In the genomic region with DNA sequence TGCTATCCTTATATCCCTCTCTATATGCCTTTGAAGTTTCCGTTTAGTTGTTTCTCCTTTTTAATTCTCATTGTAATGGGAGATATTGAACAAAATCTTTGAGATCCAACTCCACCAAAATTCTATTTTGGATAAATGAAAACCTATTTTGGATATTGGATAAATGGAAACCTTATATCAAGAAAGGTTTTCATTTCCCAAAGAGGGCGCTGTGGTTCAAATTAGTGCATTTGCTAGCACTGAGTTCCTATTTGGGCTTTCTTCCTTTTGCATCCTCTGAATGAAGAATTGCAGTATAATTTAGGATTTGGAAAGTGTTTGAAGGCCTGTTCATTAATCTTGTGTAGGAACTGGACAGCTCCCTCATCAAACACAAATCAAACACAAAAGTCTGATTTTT, we compare ENCODE assay signal across 10 cellular contexts.
DNase-seq lines count a peak whose midpoint lies in the region; ATAC-seq and TF ChIP-seq lines count a peak whose summit lies in the region.
"Had no signal": no experiment of that assay in that cellular context is flagged by ENCODE, and none has a peak within 500 bp of the region (broad histone marks: within the 10 kb centered on the region; RNA-seq: fewer than 3 reads in every experiment).

No MANE protein-coding gene starts in this region.

- DNase-seq in NCI-H82 (lab: John Stamatoyannopoulos, UW) (peak; percentile 32), NCI-H82 treated with DMSO at 0.1 percent for 48 hours (lab: John Stamatoyannopoulos, UW; ENCODE audit: unreplicated experiment) (no peak), MM.1S (peak; percentile 25), choroid plexus epithelial cell (ENCODE audit: low read depth) (peak; percentile 63), renal cortical epithelial cell (ENCODE audit: low read depth) (peak; percentile 46), NCI-H446 treated with DMSO at 0.1 percent for 48 hours (lab: John Stamatoyannopoulos, UW) (no peak), T-helper 17 cell (no peak), NCI-H1048 (lab: John Stamatoyannopoulos, UW) (no peak)

- no peak for ATAC-seq in T-helper 17 cell

- peaks cover 6% of the 10 kb centered on the region for H3K27me3 Mint-ChIP-seq in T-helper 17 cell

- H3K36me3 Mint-ChIP-seq in T-helper 17 cell (ENCODE audit: low read depth) = no peaks in the 10 kb centered on the region

- H3K9me2 ChIP-seq in MM.1S (replicated peaks; ENCODE audit: insufficient read depth, low read length) = no peaks in the 10 kb centered on the region

- H3K4me1 Mint-ChIP-seq in T-helper 17 cell = no peaks in the 10 kb centered on the region

- H3K27ac ChIP-seq in MM.1S (ENCODE audit: low read length) = no peak overlapping the region
- H3K27ac ChIP-seq: parathyroid adenoma, vagina had no signal

- H3K9me3 ChIP-seq in MM.1S (replicated peaks; ENCODE audit: insufficient read depth, low read length) (no peaks in the 10 kb centered on the region), T-helper 17 cell (ENCODE audit: control insufficient read depth, low read length, poor library complexity, severe bottlenecking) (no peaks in the 10 kb centered on the region)
- H3K9me3 ChIP-seq: vagina had no signal

- H2AFZ ChIP-seq in MM.1S (ENCODE audit: low read length) = no peak overlapping the region
- H2AFZ ChIP-seq: parathyroid adenoma had no signal

- no peaks in the 10 kb centered on the region for H3K36me3 ChIP-seq in MM.1S (replicated peaks; ENCODE audit: insufficient read depth, low read length)
- H3K36me3 ChIP-seq: vagina had no signal

- H3K27me3 ChIP-seq in MM.1S (replicated peaks; ENCODE audit: insufficient read depth, low read length) = no peaks in the 10 kb centered on the region
- H3K27me3 ChIP-seq: vagina had no signal

- no peak overlapping the region for H3K4me3 Mint-ChIP-seq in T-helper 17 cell

- H4K20me1 ChIP-seq in MM.1S (ENCODE audit: insufficient read depth, low read length) = no peaks in the 10 kb centered on the region

- H3K27ac Mint-ChIP-seq in T-helper 17 cell = no peak overlapping the region

- TF ChIP-seq CTCF in MM.1S (IDR thresholded peaks at IDR 0.05; ENCODE audit: low read length) = peak; percentile 45
- peak; percentile 58 for TF ChIP-seq CTCF in choroid plexus epithelial cell (conservative IDR thresholded peaks at IDR 0.05; ENCODE audit: low read depth, low read length)

- no peak overlapping the region for H3K9ac ChIP-seq in MM.1S (ENCODE audit: low read length)
- H3K9ac ChIP-seq: parathyroid adenoma had no signal

- H3K79me2 ChIP-seq in MM.1S (ENCODE audit: low read length) = no peaks in the 10 kb centered on the region
- H3K79me2 ChIP-seq: parathyroid adenoma had no signal

- H3K4me1 ChIP-seq in MM.1S (ENCODE audit: low read length) = no peaks in the 10 kb centered on the region
- H3K4me1 ChIP-seq: parathyroid adenoma, vagina had no signal

- H3K4me2 ChIP-seq in MM.1S (ENCODE audit: low read depth, low read length) = no peak overlapping the region

- no peak overlapping the region for H3K4me3 ChIP-seq in MM.1S (ENCODE audit: low read length)
- H3K4me3 ChIP-seq in choroid plexus epithelial cell (ENCODE audit: low read depth, low read length) = no peak overlapping the region
- H3K4me3 ChIP-seq: vagina had no signal

- no peaks in the 10 kb centered on the region for H3F3A ChIP-seq in MM.1S (ENCODE audit: insufficient read depth, low read length)

Comparison
In these comparisons a context has a peak if more than half of its experiments do, and no peak if none do; other contexts are left out.
1. DNase-seq: peak in NCI-H82 (single experiment), MM.1S (single experiment), choroid plexus epithelial cell (single experiment) and renal cortical epithelial cell (single experiment); none in NCI-H82 treated with DMSO at 0.1 percent for 48 hours (single experiment), NCI-H446 treated with DMSO at 0.1 percent for 48 hours (single experiment), T-helper 17 cell (0 of 3) and NCI-H1048 (single experiment).